Comparison of ENCODE assay signal across 7 cellular contexts in the genomic region with DNA sequence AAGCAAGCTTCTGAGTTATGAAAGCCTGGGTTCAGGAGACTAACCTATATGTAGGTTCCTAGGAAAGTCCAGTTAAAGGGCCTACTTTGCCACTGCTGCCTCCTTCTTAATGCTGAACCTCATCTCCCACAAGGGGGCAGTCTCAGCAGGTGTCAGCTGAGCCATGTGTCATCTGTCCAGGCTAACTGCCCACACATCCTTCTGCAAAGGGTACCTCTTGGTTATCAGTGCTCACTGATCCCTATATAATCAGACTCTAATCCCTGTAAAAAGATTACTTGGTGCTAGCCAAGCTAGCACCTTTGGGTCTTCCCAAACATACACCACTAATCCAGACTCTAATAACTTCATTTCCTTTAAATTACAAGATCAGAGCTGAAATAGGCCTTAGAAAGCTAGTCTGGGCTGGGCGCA.
DNase-seq lines count a peak whose midpoint lies in the region; ATAC-seq and TF ChIP-seq lines count a peak whose summit lies in the region.

No MANE protein-coding gene starts in this region.

- in situ Hi-C loops in astrocyte of the cerebellum (cut with HindIII; ENCODE audit: low sequenced_read_pairs) = no loop called here

- DNase-seq in NB4 (ENCODE audit: low read depth) = peak; percentile 81
- DNase-seq in T-helper 2 cell = peak in 4 of 5 experiments; percentile 23 to 65 (median 30)
- no peak for DNase-seq in astrocyte of the cerebellum (ENCODE audit: low read depth)
- DNase-seq in iPS-NIHi11 (ENCODE audit: low spot score) = peak; percentile 64
- DNase-seq in stimulated activated CD4-positive, alpha-beta T cell treated with anti-CD3 and anti-CD28 coated beads, Interleukin-2, amount 100 ng/mL, for 24 hours = peak; percentile 63 to 66

- no peak for ATAC-seq in GM18873 (IDR thresholded peaks at IDR 0.05; ENCODE audit: low FRiP score, unreplicated experiment)

- TF ChIP-seq POLR2A in NB4 (IDR thresholded peaks at IDR 0.05; ENCODE audit: extremely low read depth, insufficient read length) = no peak

- TF ChIP-seq CTCF in GM12872 (IDR thresholded peaks at IDR 0.05; ENCODE audit: insufficient read depth, low read depth, low read length) = peak; percentile 81
- TF ChIP-seq CTCF in NB4 (IDR thresholded peaks at IDR 0.05; ENCODE audit: low read depth, low read length) = peak; percentile 82
- TF ChIP-seq CTCF in astrocyte of the cerebellum (IDR thresholded peaks at IDR 0.05; ENCODE audit: low read depth, low read length, missing control alignments) = peak; percentile 80

- H3K4me3 ChIP-seq in NB4 (ENCODE audit: low read depth, low read length) (no peak overlapping the region), astrocyte of the cerebellum (ENCODE audit: low read depth, low read length) (no peak overlapping the region)
